In the genomic region with DNA sequence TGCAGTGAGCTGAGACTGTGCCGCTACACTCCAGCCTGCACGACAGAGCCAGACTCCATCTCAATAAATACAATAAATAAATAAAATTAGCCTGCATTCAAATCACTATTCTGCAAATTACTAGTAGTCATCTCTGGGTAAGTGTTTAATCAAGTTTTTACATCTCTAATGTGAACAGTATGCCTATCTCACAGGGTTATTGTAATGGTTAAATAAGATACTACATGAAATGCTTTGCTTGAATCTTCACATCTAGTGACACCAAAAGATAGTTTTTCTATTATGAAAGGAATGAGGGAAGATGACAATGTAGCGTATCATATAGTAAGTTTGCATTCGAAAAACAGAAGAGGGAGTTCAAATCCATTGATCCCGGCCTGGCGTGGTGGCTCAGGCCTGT, we compare ENCODE assay signal across 14 cellular contexts. TPM values are rescaled to one million over a fixed set of nuclear protein-coding genes. Genes with fewer than 3 reads are reported as not detected.
DNase-seq lines count a peak whose midpoint lies in the region; ATAC-seq and TF ChIP-seq lines count a peak whose summit lies in the region.
"Had no signal": no experiment of that assay in that cellular context is flagged by ENCODE, and none has a peak within 500 bp of the region (broad histone marks: within the 10 kb centered on the region; RNA-seq: fewer than 3 reads in every experiment).

No MANE protein-coding gene starts in this region.

- POLR2A ChIA-PET in activated CD4-positive, alpha-beta T cell treated with anti-CD3 and anti-CD28 coated beads for 36 hours (lab: Charles Lee) = interaction anchor here (1.0 to 2.5 kb wide), 4 partner anchors 8 to 29 kb away, joined by 3 to 12 read pairs (median 6); partner anchors contain the start of genes COX6A1 and DYNLL1

- H3K14ac ChIP-seq in neuronal stem cell (ENCODE audit: low read length) = no peak overlapping the region

- H3K23ac ChIP-seq in neuronal stem cell (ENCODE audit: low read depth, low read length, poor library complexity) = no peak overlapping the region

- no peak overlapping the region for H3K18ac ChIP-seq in neuronal stem cell (ENCODE audit: low read length)

- no peak overlapping the region for H2BK120ac ChIP-seq in neuronal stem cell (ENCODE audit: low read depth, low read length)

- peaks cover 29% of the 10 kb centered on the region for H3K36me3 Mint-ChIP-seq in activated CD4-positive, alpha-beta T cell treated with anti-CD3 and anti-CD28 coated beads for 36 hours (ENCODE audit: low read depth)

- H4K91ac ChIP-seq in neuronal stem cell (ENCODE audit: low read depth, low read length, poor library complexity) = no peak overlapping the region

- H2BK5ac ChIP-seq in neuronal stem cell (ENCODE audit: low read length) = no peak overlapping the region

- H3K9me3 ChIP-seq in body of pancreas = no peaks in the 10 kb centered on the region
- no peaks in the 10 kb centered on the region for H3K9me3 ChIP-seq in neuronal stem cell (replicated peaks in 1 of 2; ENCODE audit: control insufficient read depth in 2 of 2, insufficient read depth in 1 of 2, low read depth in 1 of 2, low read length in 2 of 2)
- H3K9me3 ChIP-seq: gastrocnemius medialis, upper lobe of left lung had no signal

- peak overlapping the region; percentile 79 for H3K4me3 Mint-ChIP-seq in activated CD4-positive, alpha-beta T cell treated with anti-CD3 and anti-CD28 coated beads for 36 hours

- WGBS in body of pancreas, 2 donors = 82 to 83% methylated on average over 6 of the region's 6 CpGs
- no CpG with 5 or more reads among the region's 6 CpGs for WGBS in neuronal stem cell (ENCODE audit: extremely low coverage in 2 of 2, insufficient read length in 2 of 2, insufficient replicate concordance in 1 of 2), 2 donors

- DNase-seq in activated CD4-positive, alpha-beta T cell treated with anti-CD3 and anti-CD28 coated beads for 36 hours = no peak
- no peak for DNase-seq in activated CD4-positive, alpha-beta T cell treated with anti-CD3 and anti-CD28 coated beads for 4 hours
- no peak for DNase-seq in NB4 (ENCODE audit: low read depth)
- no peak for DNase-seq in body of pancreas
- DNase-seq in neuronal stem cell (ENCODE audit: low spot score) = no peak
- no peak for DNase-seq in GM13977 (ENCODE audit: low spot score)
- no peak for DNase-seq in islet precursor cell
- DNase-seq in NCI-H2227 (lab: John Stamatoyannopoulos, UW; ENCODE audit: unreplicated experiment) = no peak
- DNase-seq: effector CD8-positive, alpha-beta T cell; gastrocnemius medialis; H7; kidney; NCI-H187; upper lobe of left lung had no signal

- no peak overlapping the region for H2BK15ac ChIP-seq in neuronal stem cell (ENCODE audit: low read length)

- in situ Hi-C loops in GM13977 (cut with MboI; ENCODE audit: low pct_unique_long_range_greater_than_20kb, low sequenced_read_pairs, unreplicated experiment) = no loop called here

- no peak overlapping the region for H2AFZ ChIP-seq in neuronal stem cell (ENCODE audit: low read length)

- H3K27ac ChIP-seq in body of pancreas (peak overlapping the region in 3 of 4 donors; percentile 19 to 55 (median 46)), neuronal stem cell (replicated peaks; ENCODE audit: low read length) (no peak overlapping the region)

- H3K27me3 Mint-ChIP-seq in activated CD4-positive, alpha-beta T cell treated with anti-CD3 and anti-CD28 coated beads for 36 hours = no peaks in the 10 kb centered on the region

- H3K4me2 ChIP-seq in neuronal stem cell (ENCODE audit: insufficient read depth, low read length, poor library complexity, severe bottlenecking) = no peak overlapping the region

- H4K8ac ChIP-seq in neuronal stem cell (ENCODE audit: low read depth, low read length) = no peak overlapping the region

- H2BK12ac ChIP-seq in neuronal stem cell (ENCODE audit: low read length) = no peak overlapping the region

- no peak for ATAC-seq in activated CD4-positive, alpha-beta T cell treated with anti-CD3 and anti-CD28 coated beads for 36 hours
- no peak for ATAC-seq in body of pancreas
- ATAC-seq: gastrocnemius medialis had no signal

- H3K9ac ChIP-seq in neuronal stem cell (ENCODE audit: low read depth, low read length, poor library complexity) = peak overlapping the region; percentile 13

- intact Hi-C loops in activated CD4-positive, alpha-beta T cell treated with anti-CD3 and anti-CD28 coated beads for 36 hours (cut with DNase I, micrococcal nuclease) = no loop called here
- intact Hi-C loops in body of pancreas (cut with DNase I) = no loop called here

- no peaks in the 10 kb centered on the region for H3K9me3 Mint-ChIP-seq in activated CD4-positive, alpha-beta T cell treated with anti-CD3 and anti-CD28 coated beads for 36 hours (ENCODE audit: low read depth)

- H2AK5ac ChIP-seq in neuronal stem cell (ENCODE audit: low read depth, low read length) = no peak overlapping the region

- peaks cover 38% of the 10 kb centered on the region for H3K4me1 Mint-ChIP-seq in activated CD4-positive, alpha-beta T cell treated with anti-CD3 and anti-CD28 coated beads for 36 hours

- peaks cover 9 to 19% of the 10 kb centered on the region in 2 donors for H3K36me3 ChIP-seq in body of pancreas (replicated peaks in 1 of 2; ENCODE audit: insufficient read depth in 1 of 2, low read depth in 2 of 2)
- H3K36me3 ChIP-seq in neuronal stem cell (replicated peaks in 1 of 2; ENCODE audit: control insufficient read depth in 2 of 2, insufficient read depth in 2 of 2, low read length in 2 of 2) = peaks cover 33 to 53% of the 10 kb centered on the region in 2 donors

- H3K79me1 ChIP-seq in neuronal stem cell (ENCODE audit: low read depth, low read length) = peaks cover 5% of the 10 kb centered on the region

- H3K4ac ChIP-seq in neuronal stem cell (ENCODE audit: low read length) = no peak overlapping the region

- no peak for TF ChIP-seq POLR2A in NB4 (IDR thresholded peaks at IDR 0.05; ENCODE audit: extremely low read depth, insufficient read length)
- no peak for TF ChIP-seq POLR2A in body of pancreas (IDR thresholded peaks at IDR 0.05)

- H3K27me3 ChIP-seq in body of pancreas (no peaks in the 10 kb centered on the region), neuronal stem cell (ENCODE audit: control insufficient read depth in 3 of 3, insufficient read depth in 3 of 3, low read depth in 1 of 3, low read length in 3 of 3) (no peaks in the 10 kb centered on the region)
- H3K27me3 ChIP-seq: gastrocnemius medialis, upper lobe of left lung had no signal

- H3K4me1 ChIP-seq in body of pancreas (peaks cover 37% of the 10 kb centered on the region), neuronal stem cell (ENCODE audit: control insufficient read depth in 2 of 2, insufficient read depth in 1 of 2, low read depth in 1 of 2, low read length in 2 of 2) (peaks cover 2 to 9% of the 10 kb centered on the region in 2 donors)

- H3K4me3 ChIP-seq in NB4 (ENCODE audit: low read depth, low read length) (peak overlapping the region; percentile 93), body of pancreas (no peak overlapping the region), neuronal stem cell (ENCODE audit: low read length in 2 of 2) (no peak overlapping the region)

- TF ChIP-seq CTCF in NB4 (IDR thresholded peaks at IDR 0.05; ENCODE audit: low read depth, low read length) (no peak), body of pancreas (IDR thresholded peaks at IDR 0.05) (no peak), GM13977 (IDR thresholded peaks at IDR 0.05; ENCODE audit: extremely low read depth, insufficient read depth, missing control alignments) (no peak)

- CTCF ChIA-PET in activated CD4-positive, alpha-beta T cell treated with anti-CD3 and anti-CD28 coated beads for 36 hours (lab: Charles Lee) = interaction anchor here (1.5 to 3.0 kb wide), 5 partner anchors 8 to 27 kb away, joined by 3 to 17 read pairs (median 10); no protein-coding TSS in a partner anchor

- H3K27ac Mint-ChIP-seq in activated CD4-positive, alpha-beta T cell treated with anti-CD3 and anti-CD28 coated beads for 36 hours = peak overlapping the region; percentile 7

RNA-seq across cellular contexts. Expression of gene SRSF9, which starts 2.1 kb away (rescaled TPM):
- 100 to 1,000 TPM; 140 to 209 TPM for total RNA-seq in activated CD4-positive, alpha-beta T cell treated with anti-CD3 and anti-CD28 coated beads for 36 hours
- total RNA-seq in body of pancreas = 10 to 100 TPM; 86.0 to 93.9 TPM
- 234 TPM for polyA plus RNA-seq in neuronal stem cell (2013, experiment 1 of 2)
- polyA plus RNA-seq in neuronal stem cell (2013, experiment 2 of 2) = 239 TPM

RNA-seq across cellular contexts. Expression of gene GATC, which starts 21.2 kb away (rescaled TPM):
- total RNA-seq in activated CD4-positive, alpha-beta T cell treated with anti-CD3 and anti-CD28 coated beads for 36 hours = 10 to 100 TPM; 26.3 to 36.3 TPM
- total RNA-seq in body of pancreas = 10 to 100 TPM; 16.9 to 24.1 TPM
- polyA plus RNA-seq in neuronal stem cell (2013, experiment 1 of 2) = 27.6 TPM
- polyA plus RNA-seq in neuronal stem cell (2013, experiment 2 of 2) = 28.7 TPM

RNA-seq across cellular contexts. Expression of gene TRIAP1, which starts 21.3 kb away (rescaled TPM):
- 10 to 100 TPM; 20.9 to 36.0 TPM for total RNA-seq in activated CD4-positive, alpha-beta T cell treated with anti-CD3 and anti-CD28 coated beads for 36 hours
- total RNA-seq in body of pancreas = 10 to 100 TPM in 1 of 2 donors, 1 to 10 TPM in 1; 2.3 to 11.2 TPM
- 54.2 TPM for polyA plus RNA-seq in neuronal stem cell (2013, experiment 1 of 2)
- polyA plus RNA-seq in neuronal stem cell (2013, experiment 2 of 2) = 55.2 TPM

RNA-seq across cellular contexts. Expression of gene DYNLL1, which starts 28.5 kb away (rescaled TPM):
- total RNA-seq in activated CD4-positive, alpha-beta T cell treated with anti-CD3 and anti-CD28 coated beads for 36 hours = 100 to 1,000 TPM; 166 to 169 TPM
- total RNA-seq in body of pancreas = 100 to 1,000 TPM in 1 of 2 donors, 10 to 100 TPM in 1; 48.5 to 143 TPM
- polyA plus RNA-seq in neuronal stem cell (2013, experiment 1 of 2) = 268 TPM
- 269 TPM for polyA plus RNA-seq in neuronal stem cell (2013, experiment 2 of 2)

RNA-seq across cellular contexts. Expression of gene COX6A1, which starts 29.5 kb away (rescaled TPM):
- 100 to 1,000 TPM; 424 to 495 TPM for total RNA-seq in activated CD4-positive, alpha-beta T cell treated with anti-CD3 and anti-CD28 coated beads for 36 hours
- 100 to 1,000 TPM; 183 to 359 TPM for total RNA-seq in body of pancreas
- polyA plus RNA-seq in neuronal stem cell (2013, experiment 1 of 2) = 664 TPM
- polyA plus RNA-seq in neuronal stem cell (2013, experiment 2 of 2) = 679 TPM
